8 cellular contexts compared by ENCODE assay signal in genomic region chr11:71563401-71563800, GRCh38. TPM values are rescaled to one million over a fixed set of nuclear protein-coding genes. Genes with fewer than 3 reads are reported as not detected.
DNase-seq lines count a peak whose midpoint lies in the region; ATAC-seq and TF ChIP-seq lines count a peak whose summit lies in the region.

No MANE protein-coding gene starts in this region.

- peak; percentile 12 to 24 for TF ChIP-seq CTCF in left lung (IDR thresholded peaks at IDR 0.05)
- no peak for TF ChIP-seq CTCF in esophagus squamous epithelium (IDR thresholded peaks at IDR 0.05)

- ATAC-seq in left lung, result peak; percentile 34
- no peak for ATAC-seq in HG03432 (IDR thresholded peaks at IDR 0.05; ENCODE audit: unreplicated experiment)

- H3K4me3 ChIP-seq in left lung (no peak overlapping the region), esophagus squamous epithelium (no peak overlapping the region)

- no peaks in the 10 kb centered on the region for H3K9me3 Mint-ChIP-seq in activated naive CD4-positive, alpha-beta T cell treated with anti-CD3 and anti-CD28 coated beads, Interleukin-2, amount 10 ng/mL, durations not matched to agents 7 days and 5 days

- no peaks in the 10 kb centered on the region for H3K36me3 Mint-ChIP-seq in activated naive CD4-positive, alpha-beta T cell treated with anti-CD3 and anti-CD28 coated beads, Interleukin-2, amount 10 ng/mL, durations not matched to agents 7 days and 5 days

- H3K27me3 ChIP-seq in left lung, result peaks cover 0 to 17% of the 10 kb centered on the region in 2 donors
- peaks cover 0 to 48% (median 0%) of the 10 kb centered on the region in 4 donors for H3K27me3 ChIP-seq in esophagus squamous epithelium

- no peaks in the 10 kb centered on the region for H3K4me1 ChIP-seq in left lung
- H3K4me1 ChIP-seq in esophagus squamous epithelium, result no peaks in the 10 kb centered on the region

- intact Hi-C loops in left lung (cut with DNase I), result no loop called here
- intact Hi-C loops in esophagus squamous epithelium (cut with DNase I), result no loop called here

- 26 to 30% methylated on average over 8 of the region's 8 CpGs for WGBS in esophagus squamous epithelium, 2 donors

- no peak overlapping the region for H3K27ac Mint-ChIP-seq in activated naive CD4-positive, alpha-beta T cell treated with anti-CD3 and anti-CD28 coated beads, Interleukin-2, amount 10 ng/mL, durations not matched to agents 7 days and 5 days

- H3K4me1 Mint-ChIP-seq in activated naive CD4-positive, alpha-beta T cell treated with anti-CD3 and anti-CD28 coated beads, Interleukin-2, amount 10 ng/mL, durations not matched to agents 7 days and 5 days, result no peaks in the 10 kb centered on the region

- H3K36me3 ChIP-seq in left lung, result no peaks in the 10 kb centered on the region
- H3K36me3 ChIP-seq in esophagus squamous epithelium, result no peaks in the 10 kb centered on the region

- H3K4me3 Mint-ChIP-seq in activated naive CD4-positive, alpha-beta T cell treated with anti-CD3 and anti-CD28 coated beads, Interleukin-2, amount 10 ng/mL, durations not matched to agents 7 days and 5 days, result no peak overlapping the region

- no peak for TF ChIP-seq POLR2A in esophagus squamous epithelium (IDR thresholded peaks at IDR 0.05)

- no peaks in the 10 kb centered on the region for H3K9me3 ChIP-seq in left lung
- H3K9me3 ChIP-seq in esophagus squamous epithelium, result no peaks in the 10 kb centered on the region

- H3K27me3 Mint-ChIP-seq in activated naive CD4-positive, alpha-beta T cell treated with anti-CD3 and anti-CD28 coated beads, Interleukin-2, amount 10 ng/mL, durations not matched to agents 7 days and 5 days, result peaks cover 30% of the 10 kb centered on the region

- DNase-seq in NCI-H82 (lab: John Stamatoyannopoulos, UW), result peak; percentile 9
- DNase-seq in NCI-H82 treated with DMSO at 0.1 percent for 48 hours (lab: John Stamatoyannopoulos, UW; ENCODE audit: unreplicated experiment), result no peak
- DNase-seq in KG1 (lab: John Stamatoyannopoulos, UW), result peak; percentile 22
- DNase-seq in activated naive CD4-positive, alpha-beta T cell treated with anti-CD3 and anti-CD28 coated beads, Interleukin-2, amount 10 ng/mL, durations not matched to agents 7 days and 5 days, result peak; percentile 26
- no peak for DNase-seq in left lung
- no peak for DNase-seq in NCI-H1436 treated with DMSO at 0.1 percent for 48 hours (lab: John Stamatoyannopoulos, UW)
- no peak for DNase-seq in esophagus squamous epithelium (lab: John Stamatoyannopoulos, UW)

- CTCF ChIA-PET in activated naive CD4-positive, alpha-beta T cell treated with anti-CD3 and anti-CD28 coated beads, Interleukin-2, amount 10 ng/mL, durations not matched to agents 7 days and 5 days (lab: Charles Lee), result interaction anchor here (0.7 to 1.4 kb wide), 3 partner anchors 14 to 1096 kb away, joined by 3 read pairs; no protein-coding TSS in a partner anchor

- H3K27ac ChIP-seq in left lung, result no peak overlapping the region
- H3K27ac ChIP-seq in esophagus squamous epithelium, result no peak overlapping the region

RNA-seq across cellular contexts. Expression of gene KRTAP5-10, which starts 2.0 kb away (rescaled TPM):
- total RNA-seq in left lung, result not detected
- total RNA-seq in esophagus squamous epithelium, result not detected

RNA-seq across cellular contexts. Expression of gene KRTAP5-9, which starts 15.2 kb away (rescaled TPM):
- total RNA-seq in left lung (under 1 TPM; 0.20 to 0.24 TPM), esophagus squamous epithelium (not detected)

RNA-seq across cellular contexts. Expression of gene KRTAP5-11, which starts 19.3 kb away (rescaled TPM):
- total RNA-seq in left lung (not detected), esophagus squamous epithelium (not detected)

RNA-seq across cellular contexts. Expression of gene KRTAP5-8, which starts 25.6 kb away (rescaled TPM):
- under 1 TPM in 1 of 2 donors, not detected in 1; 0.31 TPM for total RNA-seq in left lung
- total RNA-seq in esophagus squamous epithelium, result under 1 TPM in 1 of 4 donors, not detected in 3; 0.22 TPM

RNA-seq across cellular contexts. Expression of gene KRTAP5-7, which starts 36.3 kb away (rescaled TPM):
- under 1 TPM in 1 of 2 donors, not detected in 1; 0.24 TPM for total RNA-seq in left lung
- under 1 TPM in 1 of 4 donors, not detected in 3; 0.38 TPM for total RNA-seq in esophagus squamous epithelium

Comparison
In these comparisons a context has a peak if more than half of its experiments do, and no peak if none do; other contexts are left out.
1. DNase-seq: peak in NCI-H82 (single experiment), KG1 (single experiment) and activated naive CD4-positive, alpha-beta T cell treated with anti-CD3 and anti-CD28 coated beads, Interleukin-2, amount 10 ng/mL, durations not matched to agents 7 days and 5 days (single experiment); none in NCI-H82 treated with DMSO at 0.1 percent for 48 hours (single experiment), left lung (0 of 2), NCI-H1436 treated with DMSO at 0.1 percent for 48 hours (single experiment) and esophagus squamous epithelium (single experiment).
2. CTCF ChIP-seq: peak in left lung (2 of 2); none in esophagus squamous epithelium (0 of 6).